In genomic region chr12:122333142-122334087, GRCh38 we compare ENCODE assay signal across 21 cellular contexts.
DNase-seq lines count a peak whose midpoint lies in the region; ATAC-seq, FAIRE-seq and TF ChIP-seq lines count a peak whose summit lies in the region.
"Had no signal": no experiment of that assay in that cellular context is flagged by ENCODE, and none has a peak within 500 bp of the region (broad histone marks: within the 10 kb centered on the region; RNA-seq: fewer than 3 reads in every experiment).

No MANE protein-coding gene starts in this region.

- peak; percentile 23 for DNase-seq in NB4 (ENCODE audit: low read depth)
- DNase-seq in adipocyte (ENCODE audit: low read depth) = no peak
- DNase-seq in psoas muscle = peak; percentile 37 to 65
- no peak for DNase-seq in dorsolateral prefrontal cortex
- no peak for DNase-seq in T1000 (lab: John Stamatoyannopoulos, UW)
- no peak for DNase-seq in GM19239 (ENCODE audit: insufficient read length, low spot score)
- no peak for DNase-seq in dermis blood vessel endothelial cell
- DNase-seq: activated CD4-positive, alpha-beta T cell treated with anti-CD3 and anti-CD28 coated beads, Interleukin-2, amount 10 ng/mL, durations not matched to agents 7 days and 5 days; activated CD8-positive, alpha-beta memory T cell treated with anti-CD3 and anti-CD28 coated beads, Interleukin-2, amount 50 U/mL, for 48 hours; activated naive CD4-positive, alpha-beta T cell treated with anti-CD3 and anti-CD28 coated beads for 36 hours; left ventricle myocardium superior; NCI-H1417; NCI-H82; Peyer's patch; posterior cingulate gyrus; stimulated activated CD4-positive, alpha-beta T cell treated with anti-CD3 and anti-CD28 coated beads, Interleukin-12 subunit alpha, Interleukin-12 subunit beta, amount 100 ng/mL, for 4 hours; thyroid gland had no signal

- no peaks in the 10 kb centered on the region for H3K27me3 ChIP-seq in adipocyte (replicated peaks; ENCODE audit: control insufficient read depth, insufficient read depth, low read length)
- no peaks in the 10 kb centered on the region for H3K27me3 ChIP-seq in gastroesophageal sphincter
- no peaks in the 10 kb centered on the region for H3K27me3 ChIP-seq in psoas muscle (ENCODE audit: insufficient read depth in 3 of 3, low read length in 2 of 3)
- H3K27me3 ChIP-seq in dorsolateral prefrontal cortex = no peaks in the 10 kb centered on the region
- H3K27me3 ChIP-seq: body of pancreas, Peyer's patch, thyroid gland had no signal

- no peak overlapping the region for H3K4me3 ChIP-seq in NB4 (ENCODE audit: low read depth, low read length)
- no peak overlapping the region for H3K4me3 ChIP-seq in adipocyte (ENCODE audit: low read length)
- H3K4me3 ChIP-seq in gastroesophageal sphincter = no peak overlapping the region
- no peak overlapping the region for H3K4me3 ChIP-seq in psoas muscle
- H3K4me3 ChIP-seq in dorsolateral prefrontal cortex = no peak overlapping the region
- H3K4me3 ChIP-seq: body of pancreas, GM12878, Peyer's patch, thyroid gland had no signal

- intact Hi-C loops in psoas muscle (cut with DNase I) (loop anchor here (5.0 to 10.0 kb wide), 3 partner anchors 171 to 981 kb away; partner anchors contain the start of gene ZCCHC8 (in 1 of the 2)), dorsolateral prefrontal cortex (cut with DNase I) (no loop called here)

- ATAC-seq in gastroesophageal sphincter = peak; percentile 93
- ATAC-seq in psoas muscle = peak; percentile 26 to 83 (median 49)
- ATAC-seq: body of pancreas, GM12878, left ventricle myocardium superior had no signal

- FAIRE-seq in GM19239 (lab: Jason Lieb, UNC) = no peak
- FAIRE-seq: GM12878, TTC549 had no signal

- H3K27ac ChIP-seq in gastroesophageal sphincter (peak overlapping the region in 3 of 4 donors; percentile 36 to 51 (median 49)), psoas muscle (no peak overlapping the region), dorsolateral prefrontal cortex (peak overlapping the region in 6 of 59 donors; percentile 3 to 46 (median 26))
- H3K27ac ChIP-seq: body of pancreas, Peyer's patch, thyroid gland had no signal

- H3K36me3 ChIP-seq in adipocyte (ENCODE audit: control insufficient read depth, insufficient read depth, low read length, severe bottlenecking) (peaks cover 54% of the 10 kb centered on the region), gastroesophageal sphincter (peaks cover 0 to 95% of the 10 kb centered on the region in 2 donors), psoas muscle (ENCODE audit: insufficient read depth in 1 of 2, low read depth in 1 of 2) (peaks cover 12 to 100% of the 10 kb centered on the region in 2 donors)

- H3K4me1 ChIP-seq in adipocyte (ENCODE audit: control insufficient read depth, insufficient read depth, low read length) (peaks cover 18% of the 10 kb centered on the region), gastroesophageal sphincter (no peaks in the 10 kb centered on the region), psoas muscle (peaks cover 6% of the 10 kb centered on the region)
- H3K4me1 ChIP-seq: body of pancreas, Peyer's patch, thyroid gland had no signal

- H3K9ac ChIP-seq in adipocyte (ENCODE audit: low read length) = peak overlapping the region; percentile 54

- WGBS in gastroesophageal sphincter (ENCODE audit: low coverage in 1 of 2), 2 donors = 68 to 78% methylated on average over 13 to 14 of the region's 14 CpGs
- 73 to 85% (median 80%) methylated on average over 14 of the region's 14 CpGs for WGBS in psoas muscle, 3 donors

- TF ChIP-seq EP300 in gastroesophageal sphincter (IDR thresholded peaks at IDR 0.05) = no peak

- TF ChIP-seq CTCF in NB4 (IDR thresholded peaks at IDR 0.05; ENCODE audit: low read depth, low read length) (no peak), gastroesophageal sphincter (IDR thresholded peaks at IDR 0.05) (no peak), psoas muscle (IDR thresholded peaks at IDR 0.05) (no peak), dorsolateral prefrontal cortex (IDR thresholded peaks at IDR 0.05 in 54 of 56, conservative IDR thresholded peaks at IDR 0.05 in 2 of 56; ENCODE audit: low read depth in 1 of 56, partially characterized antibody in 56 of 56) (no peak)

- TF ChIP-seq POLR2A in NB4 (IDR thresholded peaks at IDR 0.05; ENCODE audit: extremely low read depth, insufficient read length) (no peak), gastroesophageal sphincter (IDR thresholded peaks at IDR 0.05) (no peak)

- H3K9me3 ChIP-seq in adipocyte (ENCODE audit: control insufficient read depth, low read length) (no peaks in the 10 kb centered on the region), gastroesophageal sphincter (no peaks in the 10 kb centered on the region), psoas muscle (no peaks in the 10 kb centered on the region)
- H3K9me3 ChIP-seq: body of pancreas, Peyer's patch, thyroid gland had no signal

Comparison
In these comparisons a context has a peak if more than half of its experiments do, and no peak if none do; other contexts are left out.
1. DNase-seq: peak in NB4 (single experiment) and psoas muscle (2 of 2); none in adipocyte (single experiment), dorsolateral prefrontal cortex (0 of 10), T1000 (single experiment), GM19239 (single experiment) and dermis blood vessel endothelial cell (single experiment).
2. intact Hi-C loops: an anchor here in psoas muscle (5.0 to 10.0 kb wide); none called in dorsolateral prefrontal cortex.